Comparison of ENCODE assay signal across 19 cellular contexts in the genomic region with DNA sequence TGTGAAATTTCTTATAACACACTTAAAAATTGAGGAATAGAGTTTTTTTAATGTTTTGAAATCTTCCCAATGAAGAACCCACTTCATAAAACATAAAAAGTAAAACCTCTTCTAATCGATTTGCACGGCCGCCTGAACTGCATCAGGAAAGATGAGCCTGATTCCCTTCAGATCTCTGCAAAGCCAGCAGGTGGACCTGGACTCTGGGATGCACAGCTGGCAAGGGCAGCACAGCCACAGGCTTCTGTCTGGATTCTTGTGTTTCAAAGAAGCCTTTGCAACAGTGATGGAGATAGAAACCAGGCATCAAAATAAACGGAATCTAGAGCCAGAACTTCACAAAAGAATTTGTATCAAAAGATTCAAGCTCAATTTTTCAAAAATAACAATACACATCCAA. TPM values are rescaled to one million over a fixed set of nuclear protein-coding genes. Genes with fewer than 3 reads are reported as not detected.
DNase-seq lines count a peak whose midpoint lies in the region; ATAC-seq and TF ChIP-seq lines count a peak whose summit lies in the region.
"Had no signal": no experiment of that assay in that cellular context is flagged by ENCODE, and none has a peak within 500 bp of the region (broad histone marks: within the 10 kb centered on the region; RNA-seq: fewer than 3 reads in every experiment).

No MANE protein-coding gene starts in this region.

- no peaks in the 10 kb centered on the region for H3K4me1 ChIP-seq in RWPE2 (ENCODE audit: insufficient read depth, poor library complexity, severe bottlenecking)
- H3K4me1 ChIP-seq: gastroesophageal sphincter had no signal

- H3K27ac Mint-ChIP-seq in progenitor cell of endocrine pancreas = no peak overlapping the region
- H3K27ac Mint-ChIP-seq: activated CD4-positive, alpha-beta T cell treated with anti-CD3 and anti-CD28 coated beads for 36 hours; stimulated activated naive B cell treated with anti-CD40 and anti-IgM and Interleukin-4, amounts not matched to agents 10 μg/mL and 1 μg/mL and 100 μg/mL, for 72 hours had no signal

- H3K27me3 Mint-ChIP-seq in progenitor cell of endocrine pancreas = peaks cover 8% of the 10 kb centered on the region

- no peaks in the 10 kb centered on the region for H3K27me3 ChIP-seq in RWPE2 (ENCODE audit: insufficient read depth, poor library complexity, severe bottlenecking)
- H3K27me3 ChIP-seq: gastroesophageal sphincter had no signal

- H3K9me3 ChIP-seq in RWPE2 (ENCODE audit: severe bottlenecking) = no peaks in the 10 kb centered on the region
- H3K9me3 ChIP-seq: gastroesophageal sphincter had no signal

- no peak overlapping the region for H3K27ac ChIP-seq in RWPE2 (ENCODE audit: poor library complexity, severe bottlenecking)
- H3K27ac ChIP-seq: gastroesophageal sphincter, PC-9 had no signal

- peak; percentile 46; the same call in 1 of the 3 replicates for ATAC-seq in RWPE2 (ENCODE audit: low read depth)
- ATAC-seq in HG02970 (IDR thresholded peaks at IDR 0.05; ENCODE audit: low FRiP score, unreplicated experiment) = no peak
- ATAC-seq: activated CD4-positive, alpha-beta T cell treated with anti-CD3 and anti-CD28 coated beads for 36 hours; gastroesophageal sphincter; K562; sciatic nerve; stimulated activated naive B cell treated with anti-CD40 and anti-IgM and Interleukin-4, amounts not matched to agents 10 μg/mL and 1 μg/mL and 100 μg/mL, for 72 hours had no signal

- no peaks in the 10 kb centered on the region for H3K9me3 Mint-ChIP-seq in progenitor cell of endocrine pancreas (ENCODE audit: low read depth)

- no peaks in the 10 kb centered on the region for H3K36me3 ChIP-seq in RWPE2 (ENCODE audit: low read depth)
- H3K36me3 ChIP-seq: gastroesophageal sphincter had no signal

- H3K4me1 Mint-ChIP-seq in progenitor cell of endocrine pancreas (ENCODE audit: low read depth) = peaks cover 18% of the 10 kb centered on the region

- H3K4me3 Mint-ChIP-seq in progenitor cell of endocrine pancreas (ENCODE audit: low read depth) = no peak overlapping the region
- H3K4me3 Mint-ChIP-seq: activated CD4-positive, alpha-beta T cell treated with anti-CD3 and anti-CD28 coated beads for 36 hours; stimulated activated naive B cell treated with anti-CD40 and anti-IgM and Interleukin-4, amounts not matched to agents 10 μg/mL and 1 μg/mL and 100 μg/mL, for 72 hours had no signal

- H3K4me3 ChIP-seq in RWPE2 (ENCODE audit: severe bottlenecking) (no peak overlapping the region), fibroblast of villous mesenchyme (ENCODE audit: low read depth, low read length) (no peak overlapping the region)
- H3K4me3 ChIP-seq: gastroesophageal sphincter, K562, lung, PC-9 had no signal

- DNase-seq in SIG-M5 treated with dmso at 0.1 percent for 504 hours (lab: John Stamatoyannopoulos, UW; ENCODE audit: unreplicated experiment) = peak; percentile 24
- no peak for DNase-seq in SIG-M5 (lab: John Stamatoyannopoulos, UW)
- DNase-seq in RWPE2 (ENCODE audit: low spot score) = no peak
- no peak for DNase-seq in fibroblast of villous mesenchyme (ENCODE audit: low read depth)
- no peak for DNase-seq in progenitor cell of endocrine pancreas (ENCODE audit: low spot score, unreplicated experiment)
- DNase-seq in cortex of kidney (lab: John Stamatoyannopoulos, UW) = no peak
- no peak for DNase-seq in D341Med (ENCODE audit: low spot score)
- DNase-seq: activated CD4-positive, alpha-beta T cell treated with anti-CD3 and anti-CD28 coated beads for 36 hours; erythroblast; NCI-H1048; stimulated activated naive B cell treated with anti-CD40 and anti-IgM and Interleukin-4, amounts not matched to agents 10 μg/mL and 1 μg/mL and 100 μg/mL, for 72 hours had no signal

- no peaks in the 10 kb centered on the region for H3K36me3 Mint-ChIP-seq in progenitor cell of endocrine pancreas (ENCODE audit: insufficient read depth)
- H3K36me3 Mint-ChIP-seq: stimulated activated naive B cell treated with anti-CD40 and anti-IgM and Interleukin-4, amounts not matched to agents 10 μg/mL and 1 μg/mL and 100 μg/mL, for 72 hours had no signal

- no peak for TF ChIP-seq CTCF in RWPE2 (IDR thresholded peaks at IDR 0.05; ENCODE audit: poor library complexity, severe bottlenecking)
- peak; percentile 19 for TF ChIP-seq CTCF in fibroblast of villous mesenchyme (IDR thresholded peaks at IDR 0.05; ENCODE audit: insufficient read depth, low read depth, low read length)
- peak; percentile 13 for TF ChIP-seq CTCF in progenitor cell of endocrine pancreas (IDR thresholded peaks at IDR 0.05; ENCODE audit: unreplicated experiment)

RNA-seq across cellular contexts. Expression of a gene that starts 36.0 kb away (rescaled TPM):
- under 0.01 TPM in 1 of 2 replicates, not detected in the other for total RNA-seq in fibroblast of villous mesenchyme
- not detected in 2 replicates for total RNA-seq in progenitor cell of endocrine pancreas
- total RNA-seq: dermis microvascular lymphatic vessel endothelial cell, gastroesophageal sphincter, lung, osteocyte, PC-9, sciatic nerve had no signal
